In genomic region chr6:3162565-3163247, GRCh38 we compare ENCODE assay signal across 8 cellular contexts. TPM values are rescaled to one million over a fixed set of nuclear protein-coding genes. Genes with fewer than 3 reads are reported as not detected.
DNase-seq lines count a peak whose midpoint lies in the region; ATAC-seq, FAIRE-seq and TF ChIP-seq lines count a peak whose summit lies in the region.

No MANE protein-coding gene starts in this region.

- TF ChIP-seq POLR2A in GM12891 (IDR thresholded peaks at IDR 0.05; ENCODE audit: low read depth, low read length) (no peak), body of pancreas (IDR thresholded peaks at IDR 0.05) (peak; percentile 72 to 87 (median 85))

- H3K4me1 ChIP-seq in body of pancreas = peaks cover 33% of the 10 kb centered on the region
- peaks cover 12% of the 10 kb centered on the region; the same call in 1 of the 2 replicates for H3K4me1 ChIP-seq in iPS DF 6.9 (ENCODE audit: control insufficient read depth, insufficient read depth, low read length)

- H3K36me3 ChIP-seq in body of pancreas (replicated peaks in 1 of 2; ENCODE audit: insufficient read depth in 1 of 2, low read depth in 2 of 2) = no peaks in the 10 kb centered on the region
- H3K36me3 ChIP-seq in iPS DF 6.9 (ENCODE audit: control insufficient read depth, insufficient read depth, low read length) = no peaks in the 10 kb centered on the region

- peak overlapping the region; percentile 88 to 98 (median 96) for H3K27ac ChIP-seq in body of pancreas
- no peak overlapping the region for H3K27ac ChIP-seq in iPS DF 6.9 (ENCODE audit: low read length)

- DNase-seq in GM12891 (ENCODE audit: insufficient read length, low spot score) (peak; percentile 56), NCI-H1417 treated with DMSO at 0.1 percent for 48 hours (lab: John Stamatoyannopoulos, UW) (peak; percentile 37), T-helper 22 cell (ENCODE audit: low read depth) (peak; percentile 65), body of pancreas (peak; percentile 77 to 83 (median 82)), iPS DF 6.9 (ENCODE audit: low read depth, low spot score) (no peak), retinal pigment epithelial cell (ENCODE audit: low read depth) (peak; percentile 54)
- DNase-seq in NK-92 treated with Interleukin-12 subunit alpha and Interleukin-12 subunit beta, amount 100 ng/mL, for 24 hours (lab: John Stamatoyannopoulos, UW) = no peak

- TF ChIP-seq CTCF in body of pancreas (IDR thresholded peaks at IDR 0.05) (peak in 5 of 7 experiments; percentile 14 to 40 (median 33)), retinal pigment epithelial cell (conservative IDR thresholded peaks at IDR 0.05; ENCODE audit: low read depth, low read length) (peak; percentile 25)

- H3K4me3 ChIP-seq in body of pancreas = peak overlapping the region in 1 of 2 donors; percentile 43
- H3K4me3 ChIP-seq in iPS DF 6.9 (ENCODE audit: low read length) = peak overlapping the region; percentile 73
- H3K4me3 ChIP-seq in retinal pigment epithelial cell (ENCODE audit: low read length) = peak overlapping the region; percentile 64

- ATAC-seq in HG02642 (IDR thresholded peaks at IDR 0.05; ENCODE audit: poor library complexity, unreplicated experiment) (peak; percentile 73), body of pancreas (peak; percentile 58)

- WGBS in body of pancreas, 2 donors = 0% methylated on average over 9 to 56 of the region's 74 CpGs
- WGBS in iPS DF 6.9 (ENCODE audit: insufficient coverage, insufficient read length) = no CpG with 5 or more reads among the region's 74 CpGs

- intact Hi-C loops in body of pancreas (cut with DNase I) = loop anchor here (5.0 to 10.0 kb wide), 2 partner anchors 40 to 92 kb away; partner anchors contain the start of gene PSMG4

- H3K27me3 ChIP-seq in body of pancreas (no peaks in the 10 kb centered on the region), iPS DF 6.9 (ENCODE audit: control insufficient read depth, insufficient read depth, low read length) (no peaks in the 10 kb centered on the region)

- no peak for FAIRE-seq in GM12891 (lab: Jason Lieb, UNC)

- H3K9me3 ChIP-seq in body of pancreas = no peaks in the 10 kb centered on the region
- no peaks in the 10 kb centered on the region for H3K9me3 ChIP-seq in iPS DF 6.9 (ENCODE audit: control insufficient read depth, insufficient read depth, low read length)

TF ChIP-seq in GM12891, 5 proteins besides CTCF, POLR2A, EP300 and RAD21:
- TF ChIP-seq POU2F2 (IDR thresholded peaks at IDR 0.05; ENCODE audit: low read depth, low read length) (0 out of 2 replicates have a peak, but pooled peaks have one; percentile 8), SPI1 (IDR thresholded peaks at IDR 0.05; ENCODE audit: low read depth, low read length) (no peak), PAX5 (IDR thresholded peaks at IDR 0.05; ENCODE audit: insufficient read depth, low read length, severe bottlenecking) (no peak), TAF1 (IDR thresholded peaks at IDR 0.05; ENCODE audit: low read depth, low read length) (no peak), POLR2AphosphoS5 (IDR thresholded peaks at IDR 0.05; ENCODE audit: low read depth, low read length) (no peak)

RNA-seq across cellular contexts. Expression of gene TUBB2A, which starts 5.4 kb away (rescaled TPM):
- polyA plus RNA-seq in GM12891 (2012; ENCODE audit: low read depth, missing spikeins) = 28.2 TPM
- 10 to 100 TPM; 44.9 to 54.1 TPM for total RNA-seq in body of pancreas

RNA-seq across cellular contexts. Expression of gene BPHL, which starts 44.2 kb away (rescaled TPM):
- polyA plus RNA-seq in GM12891 (2012; ENCODE audit: low read depth, missing spikeins) = 9.3 TPM
- 10 to 100 TPM; 15.6 to 21.8 TPM for total RNA-seq in body of pancreas

Comparison
In these comparisons a context has a peak if more than half of its experiments do, and no peak if none do; other contexts are left out.
1. DNase-seq: peak in GM12891 (single experiment), NCI-H1417 treated with DMSO at 0.1 percent for 48 hours (single experiment), T-helper 22 cell (single experiment), body of pancreas (4 of 4) and retinal pigment epithelial cell (single experiment); none in iPS DF 6.9 (single experiment) and NK-92 treated with Interleukin-12 subunit alpha and Interleukin-12 subunit beta, amount 100 ng/mL, for 24 hours (single experiment).